ENCODE assay signal across 20 cellular contexts in the genomic region with DNA sequence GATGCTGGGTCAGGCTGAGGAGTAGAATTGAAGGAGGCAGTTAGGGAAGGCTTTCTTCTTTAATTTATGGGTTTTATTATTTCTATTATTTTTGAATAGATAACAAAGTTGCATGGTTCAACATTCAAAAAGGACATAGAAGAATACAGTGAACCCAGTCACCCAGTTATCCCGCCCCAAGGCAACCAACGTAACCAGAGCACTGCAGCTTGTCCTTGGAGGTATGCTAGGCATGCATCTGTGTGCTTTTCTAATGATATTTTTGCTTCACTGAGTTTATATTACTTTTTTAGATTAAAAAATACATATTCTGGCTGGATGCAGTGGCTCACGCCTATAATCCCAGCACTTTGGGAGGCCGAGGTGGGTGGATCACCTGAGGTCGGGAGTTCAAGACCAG. TPM values are rescaled to one million over a fixed set of nuclear protein-coding genes. Genes with fewer than 3 reads are reported as not detected.
"Had no signal": no experiment of that assay in that cellular context is flagged by ENCODE, and none has a peak within 500 bp of the region (broad histone marks: within the 10 kb centered on the region; RNA-seq: fewer than 3 reads in every experiment).

No MANE protein-coding gene starts in this region.

- FAIRE-seq: keratinocyte, TTC549 had no signal

- H3K4me3 ChIP-seq: lung had no signal

- ATAC-seq: activated CD4-positive, alpha-beta T cell treated with anti-CD3 and anti-CD28 coated beads for 36 hours; activated CD8-positive, alpha-beta memory T cell treated with anti-CD3 and anti-CD28 coated beads, Interleukin-2, amount 10 ng/mL, durations not matched to agents 7 days and 5 days; esophagus mucosa; natural killer cell treated with Interleukin-12 subunit alpha and Interleukin-12 subunit beta and Interleukin-15 and Interleukin-18, amount 100 ng/mL, for 72 hours had no signal

- DNase-seq: activated CD4-positive, alpha-beta memory T cell treated with anti-CD3 and anti-CD28 coated beads, Interleukin-2, amount 10 ng/mL, durations not matched to agents 7 days and 5 days; activated CD4-positive, alpha-beta T cell treated with anti-CD3 and anti-CD28 coated beads for 36 hours; activated CD8-positive, alpha-beta memory T cell treated with anti-CD3 and anti-CD28 coated beads, Interleukin-2, amount 10 ng/mL, durations not matched to agents 7 days and 5 days; amniotic stem cell; caudate nucleus; cortex of kidney; effector CD4-positive, alpha-beta T cell; hippocampal formation; nucleus accumbens; retina; stimulated activated CD4-positive, alpha-beta T cell treated with anti-CD3 and anti-CD28 coated beads, Interleukin-12 subunit alpha, Interleukin-12 subunit beta, amount 100 ng/mL, for 4 hours; stimulated activated CD4-positive, alpha-beta T cell treated with anti-CD3 and anti-CD28 coated beads, Interleukin-1b, Interleukin-23, amount 100 ng/mL, for 48 hours; stimulated activated CD8-positive, alpha-beta memory T cell treated with anti-CD3 and anti-CD28 coated beads, Interleukin-4, amount 100 ng/mL, for 48 hours; stimulated activated naive CD4-positive, alpha-beta T cell had no signal

RNA-seq across cellular contexts. Expression of a gene that starts 55.0 kb away (rescaled TPM):
- total RNA-seq: activated CD4-positive, alpha-beta memory T cell treated with anti-CD3 and anti-CD28 coated beads, Interleukin-2, amount 10 ng/mL, durations not matched to agents 7 days and 5 days; activated CD4-positive, alpha-beta T cell treated with anti-CD3 and anti-CD28 coated beads for 36 hours; activated CD8-positive, alpha-beta memory T cell treated with anti-CD3 and anti-CD28 coated beads, Interleukin-2, amount 10 ng/mL, durations not matched to agents 7 days and 5 days; T-helper 2 cell treated with Interferon-gamma antibody and Interleukin-4, amounts not matched to agents 100 ng/mL and 5 ng/mL, for 36 hours had no signal
